28 cellular contexts compared by ENCODE assay signal in genomic region chr9:120078112-120078511, GRCh38.
"Had no signal": no experiment of that assay in that cellular context is flagged by ENCODE, and none has a peak within 500 bp of the region (broad histone marks: within the 10 kb centered on the region; RNA-seq: fewer than 3 reads in every experiment).

No MANE protein-coding gene starts in this region.

- DNase-seq: naive thymus-derived CD8-positive, alpha-beta T cell; nephron progenitor cell; nucleus accumbens; posterior cingulate gyrus; psoas muscle; right cardiac atrium; right lobe of liver; sigmoid colon; small intestine; stimulated activated CD4-positive, alpha-beta T cell treated with anti-CD3 and anti-CD28 coated beads, Interleukin-15, amount 100 ng/mL, for 24 hours; stimulated activated CD4-positive, alpha-beta T cell treated with anti-CD3 and anti-CD28 coated beads, Interleukin-2, amount 100 ng/mL, for 24 hours; stimulated activated CD4-positive, alpha-beta T cell treated with anti-CD3 and anti-CD28 coated beads, Interleukin-2, amount 100 ng/mL, for 48 hours; stimulated activated CD4-positive, alpha-beta T cell treated with anti-CD3 and anti-CD28 coated beads, Interleukin-4, amount 100 ng/mL, for 24 hours; stimulated activated naive B cell treated with anti-CD40 and anti-IgM and Interleukin-4, amounts not matched to agents 10 μg/mL and 1 μg/mL and 100 μg/mL, for 72 hours; stimulated activated naive CD4-positive, alpha-beta T cell treated with Interleukin-2 at 50 U/mL for 16 hours; stomach; thyroid gland; trophoblast cell; upper lobe of left lung had no signal

- H3K9me3 Mint-ChIP-seq: natural killer cell treated with Interleukin-12 subunit alpha and Interleukin-12 subunit beta and Interleukin-15 and Interleukin-18, amount 100 ng/mL, for 72 hours; stimulated activated naive CD8-positive, alpha-beta T cell treated with anti-CD3 and anti-CD28 coated beads, Interleukin-15, Interleukin-2, amounts not matched to agents 100 ng/mL and 50 ng/mL, for 24 hours had no signal

- H2AFZ ChIP-seq: parathyroid adenoma had no signal

- H3K27ac Mint-ChIP-seq: naive thymus-derived CD8-positive, alpha-beta T cell; natural killer cell treated with Interleukin-12 subunit alpha and Interleukin-12 subunit beta and Interleukin-15 and Interleukin-18, amount 100 ng/mL, for 72 hours; nephron progenitor cell; stimulated activated effector memory CD8-positive, alpha-beta T cell treated with anti-CD3 and anti-CD28 coated beads, Interleukin-12 subunit alpha, Interleukin-12 subunit beta, amount 100 ng/mL, for 72 hours; stimulated activated naive B cell treated with anti-CD40 and anti-IgM and Interleukin-4, amounts not matched to agents 10 μg/mL and 1 μg/mL and 100 μg/mL, for 72 hours; stimulated activated naive CD8-positive, alpha-beta T cell treated with anti-CD3 and anti-CD28 coated beads, Interleukin-15, Interleukin-2, amounts not matched to agents 100 ng/mL and 50 ng/mL, for 24 hours had no signal

- ATAC-seq: naive thymus-derived CD8-positive, alpha-beta T cell; natural killer cell treated with Interleukin-12 subunit alpha and Interleukin-12 subunit beta and Interleukin-15 and Interleukin-18, amount 100 ng/mL, for 72 hours; psoas muscle; right cardiac atrium; right lobe of liver; stimulated activated effector memory CD8-positive, alpha-beta T cell treated with anti-CD3 and anti-CD28 coated beads, Interleukin-12 subunit alpha, Interleukin-12 subunit beta, amount 100 ng/mL, for 72 hours; stimulated activated naive B cell treated with anti-CD40 and anti-IgM and Interleukin-4, amounts not matched to agents 10 μg/mL and 1 μg/mL and 100 μg/mL, for 72 hours had no signal

- H3K4me1 ChIP-seq: parathyroid adenoma, psoas muscle, right lobe of liver, sigmoid colon, stomach, thyroid gland, tibial nerve, upper lobe of left lung, vagina had no signal

- H3K9me3 ChIP-seq: neutrophil, psoas muscle, right lobe of liver, sigmoid colon, stomach, thoracic aorta, thyroid gland, tibial nerve, upper lobe of left lung, vagina had no signal

- H3K36me3 Mint-ChIP-seq: naive thymus-derived CD8-positive, alpha-beta T cell; natural killer cell treated with Interleukin-12 subunit alpha and Interleukin-12 subunit beta and Interleukin-15 and Interleukin-18, amount 100 ng/mL, for 72 hours; stimulated activated effector memory CD8-positive, alpha-beta T cell treated with anti-CD3 and anti-CD28 coated beads, Interleukin-12 subunit alpha, Interleukin-12 subunit beta, amount 100 ng/mL, for 72 hours; stimulated activated naive B cell treated with anti-CD40 and anti-IgM and Interleukin-4, amounts not matched to agents 10 μg/mL and 1 μg/mL and 100 μg/mL, for 72 hours had no signal

- H3K27me3 ChIP-seq: neutrophil, right lobe of liver, sigmoid colon, thyroid gland, tibial nerve, upper lobe of left lung, vagina had no signal

- H3K9ac ChIP-seq: parathyroid adenoma had no signal

- H3K4me3 Mint-ChIP-seq: naive thymus-derived CD8-positive, alpha-beta T cell; natural killer cell treated with Interleukin-12 subunit alpha and Interleukin-12 subunit beta and Interleukin-15 and Interleukin-18, amount 100 ng/mL, for 72 hours; nephron progenitor cell; neural crest cell; stimulated activated effector memory CD8-positive, alpha-beta T cell treated with anti-CD3 and anti-CD28 coated beads, Interleukin-12 subunit alpha, Interleukin-12 subunit beta, amount 100 ng/mL, for 72 hours; stimulated activated naive B cell treated with anti-CD40 and anti-IgM and Interleukin-4, amounts not matched to agents 10 μg/mL and 1 μg/mL and 100 μg/mL, for 72 hours; stimulated activated naive CD8-positive, alpha-beta T cell treated with anti-CD3 and anti-CD28 coated beads, Interleukin-15, Interleukin-2, amounts not matched to agents 100 ng/mL and 50 ng/mL, for 24 hours had no signal

- H3K4me1 Mint-ChIP-seq: naive thymus-derived CD8-positive, alpha-beta T cell; stimulated activated effector memory CD8-positive, alpha-beta T cell treated with anti-CD3 and anti-CD28 coated beads, Interleukin-12 subunit alpha, Interleukin-12 subunit beta, amount 100 ng/mL, for 72 hours; stimulated activated naive B cell treated with anti-CD40 and anti-IgM and Interleukin-4, amounts not matched to agents 10 μg/mL and 1 μg/mL and 100 μg/mL, for 72 hours had no signal

- H3K4me3 ChIP-seq: psoas muscle, right lobe of liver, sigmoid colon, stomach, thoracic aorta, thyroid gland, tibial nerve, upper lobe of left lung, vagina had no signal

- H3K36me3 ChIP-seq: neutrophil, right lobe of liver, sigmoid colon, stomach, thoracic aorta, thyroid gland, tibial nerve, upper lobe of left lung, vagina had no signal

- H3K79me2 ChIP-seq: parathyroid adenoma had no signal

- H3K27ac ChIP-seq: neutrophil, parathyroid adenoma, psoas muscle, right lobe of liver, sigmoid colon, stomach, thoracic aorta, thyroid gland, tibial nerve, upper lobe of left lung, vagina had no signal
